ENCODE assay signal across 1 cellular context in genomic region chr1:19988269-19989006, GRCh38.
TF ChIP-seq lines count a peak whose summit lies in the region.

No MANE protein-coding gene starts in this region.

TF ChIP-seq in GM23338, 12 proteins besides CTCF, POLR2A, EP300 and RAD21 (continued from another document):
- TF ChIP-seq, protein P1, sequence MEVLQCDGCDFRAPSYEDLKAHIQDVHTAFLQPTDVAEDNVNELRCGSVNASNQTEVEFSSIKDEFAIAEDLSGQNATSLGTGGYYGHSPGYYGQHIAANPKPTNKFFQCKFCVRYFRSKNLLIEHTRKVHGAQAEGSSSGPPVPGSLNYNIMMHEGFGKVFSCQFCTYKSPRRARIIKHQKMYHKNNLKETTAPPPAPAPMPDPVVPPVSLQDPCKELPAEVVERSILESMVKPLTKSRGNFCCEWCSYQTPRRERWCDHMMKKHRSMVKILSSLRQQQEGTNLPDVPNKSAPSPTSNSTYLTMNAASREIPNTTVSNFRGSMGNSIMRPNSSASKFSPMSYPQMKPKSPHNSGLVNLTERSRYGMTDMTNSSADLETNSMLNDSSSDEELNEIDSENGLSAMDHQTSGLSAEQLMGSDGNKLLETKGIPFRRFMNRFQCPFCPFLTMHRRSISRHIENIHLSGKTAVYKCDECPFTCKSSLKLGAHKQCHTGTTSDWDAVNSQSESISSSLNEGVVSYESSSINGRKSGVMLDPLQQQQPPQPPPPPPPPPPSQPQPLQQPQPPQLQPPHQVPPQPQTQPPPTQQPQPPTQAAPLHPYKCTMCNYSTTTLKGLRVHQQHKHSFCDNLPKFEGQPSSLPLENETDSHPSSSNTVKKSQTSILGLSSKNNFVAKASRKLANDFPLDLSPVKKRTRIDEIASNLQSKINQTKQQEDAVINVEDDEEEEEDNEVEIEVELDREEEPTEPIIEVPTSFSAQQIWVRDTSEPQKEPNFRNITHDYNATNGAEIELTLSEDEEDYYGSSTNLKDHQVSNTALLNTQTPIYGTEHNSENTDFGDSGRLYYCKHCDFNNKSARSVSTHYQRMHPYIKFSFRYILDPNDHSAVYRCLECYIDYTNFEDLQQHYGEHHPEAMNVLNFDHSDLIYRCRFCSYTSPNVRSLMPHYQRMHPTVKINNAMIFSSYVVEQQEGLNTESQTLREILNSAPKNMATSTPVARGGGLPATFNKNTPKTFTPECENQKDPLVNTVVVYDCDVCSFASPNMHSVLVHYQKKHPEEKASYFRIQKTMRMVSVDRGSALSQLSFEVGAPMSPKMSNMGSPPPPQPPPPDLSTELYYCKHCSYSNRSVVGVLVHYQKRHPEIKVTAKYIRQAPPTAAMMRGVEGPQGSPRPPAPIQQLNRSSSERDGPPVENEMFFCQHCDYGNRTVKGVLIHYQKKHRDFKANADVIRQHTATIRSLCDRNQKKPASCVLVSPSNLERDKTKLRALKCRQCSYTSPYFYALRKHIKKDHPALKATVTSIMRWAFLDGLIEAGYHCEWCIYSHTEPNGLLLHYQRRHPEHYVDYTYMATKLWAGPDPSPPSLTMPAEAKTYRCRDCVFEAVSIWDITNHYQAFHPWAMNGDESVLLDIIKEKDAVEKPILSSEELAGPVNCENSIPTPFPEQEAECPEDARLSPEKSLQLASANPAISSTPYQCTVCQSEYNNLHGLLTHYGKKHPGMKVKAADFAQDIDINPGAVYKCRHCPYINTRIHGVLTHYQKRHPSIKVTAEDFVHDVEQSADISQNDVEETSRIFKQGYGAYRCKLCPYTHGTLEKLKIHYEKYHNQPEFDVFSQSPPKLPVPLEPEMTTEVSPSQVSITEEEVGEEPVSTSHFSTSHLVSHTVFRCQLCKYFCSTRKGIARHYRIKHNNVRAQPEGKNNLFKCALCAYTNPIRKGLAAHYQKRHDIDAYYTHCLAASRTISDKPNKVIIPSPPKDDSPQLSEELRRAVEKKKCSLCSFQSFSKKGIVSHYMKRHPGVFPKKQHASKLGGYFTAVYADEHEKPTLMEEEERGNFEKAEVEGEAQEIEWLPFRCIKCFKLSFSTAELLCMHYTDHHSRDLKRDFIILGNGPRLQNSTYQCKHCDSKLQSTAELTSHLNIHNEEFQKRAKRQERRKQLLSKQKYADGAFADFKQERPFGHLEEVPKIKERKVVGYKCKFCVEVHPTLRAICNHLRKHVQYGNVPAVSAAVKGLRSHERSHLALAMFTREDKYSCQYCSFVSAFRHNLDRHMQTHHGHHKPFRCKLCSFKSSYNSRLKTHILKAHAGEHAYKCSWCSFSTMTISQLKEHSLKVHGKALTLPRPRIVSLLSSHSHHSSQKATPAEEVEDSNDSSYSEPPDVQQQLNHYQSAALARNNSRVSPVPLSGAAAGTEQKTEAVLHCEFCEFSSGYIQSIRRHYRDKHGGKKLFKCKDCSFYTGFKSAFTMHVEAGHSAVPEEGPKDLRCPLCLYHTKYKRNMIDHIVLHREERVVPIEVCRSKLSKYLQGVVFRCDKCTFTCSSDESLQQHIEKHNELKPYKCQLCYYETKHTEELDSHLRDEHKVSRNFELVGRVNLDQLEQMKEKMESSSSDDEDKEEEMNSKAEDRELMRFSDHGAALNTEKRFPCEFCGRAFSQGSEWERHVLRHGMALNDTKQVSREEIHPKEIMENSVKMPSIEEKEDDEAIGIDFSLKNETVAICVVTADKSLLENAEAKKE (CRISPR knock-in tag; IDR thresholded peaks at IDR 0.05) = no peak
- TF ChIP-seq EZH2 (IDR thresholded peaks at IDR 0.05; ENCODE audit: low read depth, unreplicated experiment) (no peak), CREB1 (CRISPR knock-in tag; IDR thresholded peaks at IDR 0.05; ENCODE audit: low read depth) (no peak), POLR2AphosphoS5 (IDR thresholded peaks at IDR 0.05; ENCODE audit: low read depth) (no peak), ETS1 (IDR thresholded peaks at IDR 0.05) (no peak), NANOG (IDR thresholded peaks at IDR 0.05; ENCODE audit: borderline replicate concordance) (no peak), ZNF331 (CRISPR knock-in tag; IDR thresholded peaks at IDR 0.05; ENCODE audit: low read depth) (no peak)
TF ChIP-seq in GM23338: peak in this region for 0.
